14 cellular contexts compared by ENCODE assay signal in the genomic region with DNA sequence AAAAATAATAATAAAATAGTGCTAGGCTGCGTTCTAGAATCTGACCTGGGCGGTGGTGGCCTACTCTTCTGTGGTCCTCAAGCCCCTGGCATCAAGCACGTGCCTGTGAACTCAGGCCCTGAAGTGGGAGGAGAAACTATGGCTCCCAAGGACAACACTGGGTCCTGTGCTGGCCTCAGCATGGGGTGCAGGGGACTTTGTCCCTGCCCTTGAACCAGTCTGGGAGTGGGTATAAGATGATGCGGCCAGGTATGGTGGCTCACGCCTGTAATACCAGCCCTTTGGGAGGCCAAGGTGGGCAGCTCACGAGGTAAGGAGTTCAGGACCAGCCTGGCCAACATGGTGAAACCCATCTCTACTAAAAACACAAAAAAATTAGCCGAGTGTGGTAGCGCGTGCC. TPM values are rescaled to one million over a fixed set of nuclear protein-coding genes. Genes with fewer than 3 reads are reported as not detected.
DNase-seq lines count a peak whose midpoint lies in the region; ATAC-seq and TF ChIP-seq lines count a peak whose summit lies in the region.
"Had no signal": no experiment of that assay in that cellular context is flagged by ENCODE, and none has a peak within 500 bp of the region (broad histone marks: within the 10 kb centered on the region; RNA-seq: fewer than 3 reads in every experiment).

No MANE protein-coding gene starts in this region.

- H3K27ac ChIP-seq in mesenchymal stem cell (ENCODE audit: low read length, poor library complexity, severe bottlenecking) = no peak overlapping the region
- no peak overlapping the region for H3K27ac ChIP-seq in sigmoid colon
- no peak overlapping the region for H3K27ac ChIP-seq in hepatocyte

- no peak overlapping the region for H4K8ac ChIP-seq in mesenchymal stem cell (ENCODE audit: low read length)

- H3K36me3 ChIP-seq in mesenchymal stem cell (ENCODE audit: control insufficient read depth in 1 of 2, insufficient read depth in 2 of 2, low read depth in 1 of 2, low read length in 2 of 2) (no peaks in the 10 kb centered on the region), sigmoid colon (no peaks in the 10 kb centered on the region), hepatocyte (replicated peaks; ENCODE audit: insufficient read depth, low read depth) (no peaks in the 10 kb centered on the region)

- H2AFZ ChIP-seq in mesenchymal stem cell (ENCODE audit: low read depth, low read length) = no peak overlapping the region
- H2AFZ ChIP-seq in hepatocyte = no peak overlapping the region

- peak overlapping the region; percentile 61 for H4K91ac ChIP-seq in mesenchymal stem cell (ENCODE audit: low read length)

- no peak overlapping the region for H3K4me3 ChIP-seq in mesenchymal stem cell (ENCODE audit: insufficient read depth in 1 of 2, low read depth in 1 of 2, low read length in 2 of 2)
- H3K4me3 ChIP-seq in sigmoid colon = no peak overlapping the region
- no peak overlapping the region for H3K4me3 ChIP-seq in hepatocyte

- H3K4me3 Mint-ChIP-seq in natural killer cell treated with Interleukin-12 subunit alpha and Interleukin-12 subunit beta and Interleukin-15 and Interleukin-18, amount 100 ng/mL, for 72 hours = no peak overlapping the region
- no peak overlapping the region for H3K4me3 Mint-ChIP-seq in natural killer cell
- H3K4me3 Mint-ChIP-seq: B cell; CD4-positive, alpha-beta memory T cell; H9 had no signal

- H3K4me1 Mint-ChIP-seq in natural killer cell treated with Interleukin-12 subunit alpha and Interleukin-12 subunit beta and Interleukin-15 and Interleukin-18, amount 100 ng/mL, for 72 hours (ENCODE audit: low read depth in 2 of 2) = peaks cover 0 to 3% of the 10 kb centered on the region in 2 donors
- H3K4me1 Mint-ChIP-seq in natural killer cell = no peaks in the 10 kb centered on the region
- H3K4me1 Mint-ChIP-seq: B cell; CD4-positive, alpha-beta memory T cell had no signal

- H3K79me2 ChIP-seq in hepatocyte = no peaks in the 10 kb centered on the region

- no peaks in the 10 kb centered on the region for H3K79me1 ChIP-seq in mesenchymal stem cell (replicated peaks; ENCODE audit: low read length, poor library complexity, severe bottlenecking)

- H3K9me3 ChIP-seq in mesenchymal stem cell (ENCODE audit: control insufficient read depth, low read length) = no peaks in the 10 kb centered on the region
- H3K9me3 ChIP-seq in sigmoid colon = no peaks in the 10 kb centered on the region
- no peaks in the 10 kb centered on the region for H3K9me3 ChIP-seq in hepatocyte (ENCODE audit: low read depth)

- no peak for ATAC-seq in natural killer cell treated with Interleukin-12 subunit alpha and Interleukin-12 subunit beta and Interleukin-15 and Interleukin-18, amount 100 ng/mL, for 72 hours
- no peak for ATAC-seq in natural killer cell
- no peak for ATAC-seq in HG02840 (IDR thresholded peaks at IDR 0.05; ENCODE audit: low FRiP score, unreplicated experiment)
- no peak for ATAC-seq in HG03025 (IDR thresholded peaks at IDR 0.05; ENCODE audit: low FRiP score, unreplicated experiment)

- no peak overlapping the region for H2BK5ac ChIP-seq in mesenchymal stem cell (ENCODE audit: low read depth, low read length, poor library complexity, severe bottlenecking)

- H3K4ac ChIP-seq in mesenchymal stem cell (ENCODE audit: low read depth in 1 of 2, low read length in 2 of 2) = no peak overlapping the region

- H2BK12ac ChIP-seq in mesenchymal stem cell (ENCODE audit: low read length in 2 of 2) = no peak overlapping the region

- peak overlapping the region in 1 of 2 donors; percentile 63 for H3K27ac Mint-ChIP-seq in natural killer cell treated with Interleukin-12 subunit alpha and Interleukin-12 subunit beta and Interleukin-15 and Interleukin-18, amount 100 ng/mL, for 72 hours
- H3K27ac Mint-ChIP-seq in natural killer cell = no peak overlapping the region
- H3K27ac Mint-ChIP-seq: B cell; CD4-positive, alpha-beta memory T cell had no signal

- no peak for TF ChIP-seq EP300 in sigmoid colon (IDR thresholded peaks at IDR 0.05)

- H3K9me2 ChIP-seq in hepatocyte (replicated peaks; ENCODE audit: insufficient read depth) = no peaks in the 10 kb centered on the region

- no peaks in the 10 kb centered on the region for H3K36me3 Mint-ChIP-seq in natural killer cell treated with Interleukin-12 subunit alpha and Interleukin-12 subunit beta and Interleukin-15 and Interleukin-18, amount 100 ng/mL, for 72 hours
- no peaks in the 10 kb centered on the region for H3K36me3 Mint-ChIP-seq in natural killer cell

- intact Hi-C loops in natural killer cell (cut with micrococcal nuclease) = no loop called here
- intact Hi-C loops in sigmoid colon (cut with DNase I) = no loop called here

- H3K4me2 ChIP-seq in mesenchymal stem cell (ENCODE audit: low read length, poor library complexity, severe bottlenecking) (no peak overlapping the region), hepatocyte (no peak overlapping the region)

- H3K9ac ChIP-seq in mesenchymal stem cell (ENCODE audit: low read length) = no peak overlapping the region

- no peaks in the 10 kb centered on the region for H3K9me3 Mint-ChIP-seq in natural killer cell treated with Interleukin-12 subunit alpha and Interleukin-12 subunit beta and Interleukin-15 and Interleukin-18, amount 100 ng/mL, for 72 hours
- no peaks in the 10 kb centered on the region for H3K9me3 Mint-ChIP-seq in natural killer cell
- H3K9me3 Mint-ChIP-seq: CD4-positive, alpha-beta memory T cell; H9 had no signal

- H2BK120ac ChIP-seq in mesenchymal stem cell (ENCODE audit: low read depth, low read length) = no peak overlapping the region

- no peak overlapping the region for H3K14ac ChIP-seq in mesenchymal stem cell (ENCODE audit: low read length in 2 of 2)

- H3K4me1 ChIP-seq in mesenchymal stem cell (ENCODE audit: control insufficient read depth, insufficient read depth, low read depth, low read length) = peaks cover 2% of the 10 kb centered on the region
- no peaks in the 10 kb centered on the region for H3K4me1 ChIP-seq in sigmoid colon
- no peaks in the 10 kb centered on the region for H3K4me1 ChIP-seq in hepatocyte (ENCODE audit: insufficient read depth)

- H3K23ac ChIP-seq in mesenchymal stem cell (ENCODE audit: low read length in 2 of 2) = no peak overlapping the region

- whole genome bisulfite sequencing in mesenchymal stem cell = 89% methylated on average over 9 of the region's 9 CpGs
- WGBS in sigmoid colon, 2 donors = 95% methylated on average over 9 of the region's 9 CpGs
- 94% methylated on average over 9 of the region's 9 CpGs for WGBS in hepatocyte (ENCODE audit: low lambda C conversion rate, missing lambda C conversion rate)

- H4K20me1 ChIP-seq in hepatocyte (ENCODE audit: insufficient read depth, poor library complexity, severe bottlenecking) = no peaks in the 10 kb centered on the region

- no peak for TF ChIP-seq POLR2A in sigmoid colon (IDR thresholded peaks at IDR 0.05)

- peak; percentile 22 for DNase-seq in natural killer cell treated with Interleukin-12 subunit alpha and Interleukin-12 subunit beta and Interleukin-15 and Interleukin-18, amount 100 ng/mL, for 72 hours (ENCODE audit: low spot score)
- DNase-seq in natural killer cell (no peak), mesenchymal stem cell (no peak), sigmoid colon (peak; percentile 20), hepatocyte (ENCODE audit: low spot score) (no peak)
- DNase-seq: C1 segment of cervical spinal cord; CD4-positive, alpha-beta memory T cell; DMS79 treated with DMSO at 0.1 percent for 48 hours; EL; GOT3; H9 had no signal

- H3K27me3 ChIP-seq in mesenchymal stem cell (ENCODE audit: control insufficient read depth in 1 of 2, insufficient read depth in 1 of 2, low read length in 2 of 2) (no peaks in the 10 kb centered on the region), sigmoid colon (no peaks in the 10 kb centered on the region), hepatocyte (no peaks in the 10 kb centered on the region)

- H2AK5ac ChIP-seq in mesenchymal stem cell (ENCODE audit: low read length, severe bottlenecking) = no peak overlapping the region

- no peaks in the 10 kb centered on the region for H3K27me3 Mint-ChIP-seq in natural killer cell treated with Interleukin-12 subunit alpha and Interleukin-12 subunit beta and Interleukin-15 and Interleukin-18, amount 100 ng/mL, for 72 hours
- H3K27me3 Mint-ChIP-seq in natural killer cell (ENCODE audit: low read depth in 2 of 2) = no peaks in the 10 kb centered on the region
- H3K27me3 Mint-ChIP-seq: B cell; CD4-positive, alpha-beta memory T cell had no signal

- H3K18ac ChIP-seq in mesenchymal stem cell (ENCODE audit: low read depth in 1 of 2, low read length in 2 of 2) = no peak overlapping the region

- H2BK15ac ChIP-seq in mesenchymal stem cell (ENCODE audit: low read depth, poor library complexity, severe bottlenecking) = no peak overlapping the region

- TF ChIP-seq CTCF in natural killer cell (IDR thresholded peaks at IDR 0.05) (no peak), sigmoid colon (IDR thresholded peaks at IDR 0.05) (no peak), hepatocyte (IDR thresholded peaks at IDR 0.05; ENCODE audit: poor library complexity) (no peak)

RNA-seq across cellular contexts. Expression of gene ZP3, which starts 5.5 kb away (rescaled TPM):
- 1 to 10 TPM in 1 of 2 donors, under 1 TPM in 1; 0.39 to 8.4 TPM for total RNA-seq in natural killer cell treated with Interleukin-12 subunit alpha and Interleukin-12 subunit beta and Interleukin-15 and Interleukin-18, amount 100 ng/mL, for 72 hours
- 10 to 100 TPM in 1 of 3 donors, 1 to 10 TPM in 2; 1.9 to 12.9 (median 6.1) TPM for total RNA-seq in natural killer cell
- 1.9 TPM for polyA plus RNA-seq in mesenchymal stem cell (2013, experiment 1 of 2)
- polyA plus RNA-seq in mesenchymal stem cell (2013, experiment 2 of 2) = 4.6 TPM
- total RNA-seq in sigmoid colon = 1 to 10 TPM in 3 of 4 donors, not detected in 1; 1.4 to 2.1 (median 1.8) TPM
- polyA plus RNA-seq in sigmoid colon = 1 to 10 TPM; 1.4 to 4.8 (median 4.5) TPM
- total RNA-seq in hepatocyte = not detected in 2 replicates
- 1.4 TPM in 1 of 2 replicates, not detected in the other for polyA plus RNA-seq in hepatocyte

RNA-seq across cellular contexts. Expression of gene SSC4D, which starts 20.7 kb away (rescaled TPM):
- total RNA-seq in natural killer cell treated with Interleukin-12 subunit alpha and Interleukin-12 subunit beta and Interleukin-15 and Interleukin-18, amount 100 ng/mL, for 72 hours = under 1 TPM; 0.24 to 0.47 TPM
- under 1 TPM in 1 of 3 donors, not detected in 2; 0.40 TPM for total RNA-seq in natural killer cell
- polyA plus RNA-seq in mesenchymal stem cell (2013, experiment 1 of 2) = 0.46 TPM
- polyA plus RNA-seq in mesenchymal stem cell (2013, experiment 2 of 2) = 0.49 TPM
- total RNA-seq in sigmoid colon = 1 to 10 TPM in 1 of 4 donors, under 1 TPM in 1, not detected in 2; 0.71 to 3.6 TPM
- polyA plus RNA-seq in sigmoid colon = 1 to 10 TPM in 1 of 3 donors, under 1 TPM in 1, not detected in 1; 0.47 to 1.2 TPM
- total RNA-seq in hepatocyte = 6.9 and 9.7 TPM in 2 replicates
- 11.0 and 14.5 TPM in 2 replicates for polyA plus RNA-seq in hepatocyte
- total RNA-seq: B cell; CD4-positive, alpha-beta memory T cell had no signal

RNA-seq across cellular contexts. Expression of gene DTX2, which starts 31.3 kb away (rescaled TPM):
- total RNA-seq in natural killer cell treated with Interleukin-12 subunit alpha and Interleukin-12 subunit beta and Interleukin-15 and Interleukin-18, amount 100 ng/mL, for 72 hours = 10 to 100 TPM; 34.3 to 36.5 TPM
- total RNA-seq in natural killer cell (10 to 100 TPM; 32.3 to 48.3 (median 40.5) TPM), sigmoid colon (10 to 100 TPM; 11.1 to 29.9 (median 17.0) TPM), hepatocyte (7.6 TPM in 2 replicates)
- polyA plus RNA-seq in mesenchymal stem cell (2013, experiment 1 of 2) = 12.6 TPM
- 12.4 TPM for polyA plus RNA-seq in mesenchymal stem cell (2013, experiment 2 of 2)
- polyA plus RNA-seq in sigmoid colon (10 to 100 TPM; 23.4 to 71.9 (median 37.9) TPM), hepatocyte (22.2 and 23.1 TPM in 2 replicates)

Comparison
In these comparisons a context has a peak if more than half of its experiments do, and no peak if none do; other contexts are left out.
1. DNase-seq: peak in natural killer cell treated with Interleukin-12 subunit alpha and Interleukin-12 subunit beta and Interleukin-15 and Interleukin-18, amount 100 ng/mL, for 72 hours (single experiment) and sigmoid colon (single experiment); none in natural killer cell (single experiment), mesenchymal stem cell (single experiment) and hepatocyte (single experiment).